ENCODE assay signal across 20 cellular contexts in genomic region chr2:138507267-138507666, GRCh38. TPM values are rescaled to one million over a fixed set of nuclear protein-coding genes. Genes with fewer than 3 reads are reported as not detected.
DNase-seq lines count a peak whose midpoint lies in the region; ATAC-seq and TF ChIP-seq lines count a peak whose summit lies in the region.
"Had no signal": no experiment of that assay in that cellular context is flagged by ENCODE, and none has a peak within 500 bp of the region (broad histone marks: within the 10 kb centered on the region; RNA-seq: fewer than 3 reads in every experiment).

No MANE protein-coding gene starts in this region.

- no peaks in the 10 kb centered on the region for H3K27me3 Mint-ChIP-seq in stimulated activated naive B cell treated with anti-CD40 and anti-IgM and Interleukin-4, amounts not matched to agents 10 μg/mL and 1 μg/mL and 100 μg/mL, for 72 hours
- H3K27me3 Mint-ChIP-seq: activated CD8-positive, alpha-beta T cell treated with anti-CD3 and anti-CD28 coated beads for 36 hours; activated naive CD8-positive, alpha-beta T cell treated with anti-CD3 and anti-CD28 coated beads, Interleukin-2, amount 10 ng/mL, durations not matched to agents 7 days and 5 days; IgD-negative memory B cell had no signal

- no peaks in the 10 kb centered on the region for H3K36me3 ChIP-seq in PC-3 (ENCODE audit: low read depth, low read length)
- no peaks in the 10 kb centered on the region for H3K36me3 ChIP-seq in neutrophil
- no peaks in the 10 kb centered on the region for H3K36me3 ChIP-seq in esophagus muscularis mucosa
- H3K36me3 ChIP-seq: WERI-Rb-1 had no signal

- ATAC-seq in PC-3 (peak; percentile 54), HG03565 (IDR thresholded peaks at IDR 0.05; ENCODE audit: unreplicated experiment) (no peak)
- no peak for ATAC-seq in stimulated activated naive B cell treated with anti-CD40 and anti-IgM and Interleukin-4, amounts not matched to agents 10 μg/mL and 1 μg/mL and 100 μg/mL, for 72 hours (replicated peaks)
- ATAC-seq: activated CD8-positive, alpha-beta T cell treated with anti-CD3 and anti-CD28 coated beads for 36 hours; right cardiac atrium had no signal

- no peak overlapping the region for H3K27ac Mint-ChIP-seq in stimulated activated naive B cell treated with anti-CD40 and anti-IgM and Interleukin-4, amounts not matched to agents 10 μg/mL and 1 μg/mL and 100 μg/mL, for 72 hours
- H3K27ac Mint-ChIP-seq: activated CD8-positive, alpha-beta T cell treated with anti-CD3 and anti-CD28 coated beads for 36 hours; activated naive CD8-positive, alpha-beta T cell treated with anti-CD3 and anti-CD28 coated beads, Interleukin-2, amount 10 ng/mL, durations not matched to agents 7 days and 5 days had no signal

- no peaks in the 10 kb centered on the region for H3K9me2 ChIP-seq in PC-3 (replicated peaks; ENCODE audit: low read length)

- peaks cover 4 to 5% of the 10 kb centered on the region in 2 donors for H3K9me3 Mint-ChIP-seq in stimulated activated naive B cell treated with anti-CD40 and anti-IgM and Interleukin-4, amounts not matched to agents 10 μg/mL and 1 μg/mL and 100 μg/mL, for 72 hours

- H3K9ac ChIP-seq in PC-3 (ENCODE audit: low read length) = no peak overlapping the region

- H3K27me3 ChIP-seq in PC-3 (ENCODE audit: low read length) (no peaks in the 10 kb centered on the region), neutrophil (no peaks in the 10 kb centered on the region), esophagus muscularis mucosa (no peaks in the 10 kb centered on the region)

- TF ChIP-seq CTCF in PC-3 (conservative IDR thresholded peaks at IDR 0.05; ENCODE audit: low read depth, low read length) (no peak), neutrophil (IDR thresholded peaks at IDR 0.05) (no peak), esophagus muscularis mucosa (IDR thresholded peaks at IDR 0.05) (no peak)

- no peak overlapping the region for H2AFZ ChIP-seq in PC-3 (ENCODE audit: low read length)

- BruUV-seq in PC-3 (replicated peaks; lab: Mats Ljungman, UMichigan) = no TSS peak

- no peak overlapping the region for H3K4me3 Mint-ChIP-seq in stimulated activated naive B cell treated with anti-CD40 and anti-IgM and Interleukin-4, amounts not matched to agents 10 μg/mL and 1 μg/mL and 100 μg/mL, for 72 hours
- H3K4me3 Mint-ChIP-seq: activated CD8-positive, alpha-beta T cell treated with anti-CD3 and anti-CD28 coated beads for 36 hours; activated naive CD8-positive, alpha-beta T cell treated with anti-CD3 and anti-CD28 coated beads, Interleukin-2, amount 10 ng/mL, durations not matched to agents 7 days and 5 days; mesothelial cell of epicardium had no signal

- H3K36me3 Mint-ChIP-seq in stimulated activated naive B cell treated with anti-CD40 and anti-IgM and Interleukin-4, amounts not matched to agents 10 μg/mL and 1 μg/mL and 100 μg/mL, for 72 hours = peaks cover 19 to 20% of the 10 kb centered on the region in 2 donors

- H3K4me1 Mint-ChIP-seq in stimulated activated naive B cell treated with anti-CD40 and anti-IgM and Interleukin-4, amounts not matched to agents 10 μg/mL and 1 μg/mL and 100 μg/mL, for 72 hours = peaks cover 27 to 52% of the 10 kb centered on the region in 2 donors

- intact Hi-C loops in PC-3 (cut with micrococcal nuclease) (loop anchor here (10.0 kb wide), 2 partner anchors 542 to 592 kb away; partner anchors contain the start of gene HNMT), esophagus muscularis mucosa (cut with DNase I) (no loop called here)

- no peak for TF ChIP-seq EP300 in esophagus muscularis mucosa (IDR thresholded peaks at IDR 0.05)

- H4K20me1 ChIP-seq in PC-3 (ENCODE audit: low read length) = peaks cover 13% of the 10 kb centered on the region; the same call in 1 of the 2 replicates

- H3K27ac ChIP-seq in PC-3 (ENCODE audit: low read length) (0 out of 2 replicates have a peak overlapping the region, but pooled peaks have one; percentile 12), neutrophil (peak overlapping the region; percentile 96), esophagus muscularis mucosa (replicated peaks in 1 of 4) (no peak overlapping the region)
- H3K27ac ChIP-seq: WERI-Rb-1 had no signal

- peaks cover 45% of the 10 kb centered on the region for H3K4me1 ChIP-seq in PC-3 (ENCODE audit: insufficient read depth, low read length)
- H3K4me1 ChIP-seq in neutrophil (ENCODE audit: control insufficient read depth in 1 of 2, insufficient read depth in 1 of 2, low read depth in 1 of 2, low read length in 1 of 2) = peaks cover 47 to 64% of the 10 kb centered on the region in 2 experiments
- peaks cover 32 to 56% (median 51%) of the 10 kb centered on the region in 4 donors for H3K4me1 ChIP-seq in esophagus muscularis mucosa

- peak overlapping the region; percentile 3; the same call in 1 of the 2 replicates for H3K4me3 ChIP-seq in PC-3 (ENCODE audit: low read length)
- H3K4me3 ChIP-seq in neutrophil (ENCODE audit: low read depth in 1 of 2, low read length in 1 of 2) = no peak overlapping the region
- no peak overlapping the region for H3K4me3 ChIP-seq in esophagus muscularis mucosa

- POLR2A ChIA-PET in PC-3 (lab: Charles Lee; ENCODE audit: unreplicated experiment) = no interaction called here

- H3K4me2 ChIP-seq in PC-3 (ENCODE audit: low read length) = peak overlapping the region; percentile 48

- no peaks in the 10 kb centered on the region for H3F3A ChIP-seq in PC-3 (ENCODE audit: low read length, unreplicated experiment)

- 81% methylated on average over 4 of the region's 4 CpGs for WGBS in esophagus muscularis mucosa

- H3K9me3 ChIP-seq in PC-3 (ENCODE audit: low read length) (no peaks in the 10 kb centered on the region), neutrophil (no peaks in the 10 kb centered on the region), esophagus muscularis mucosa (no peaks in the 10 kb centered on the region)

- peak; percentile 29 for DNase-seq in DMS53 treated with DMSO at 0.1 percent for 48 hours (lab: John Stamatoyannopoulos, UW; ENCODE audit: unreplicated experiment)
- DNase-seq in NCI-H2081 (lab: John Stamatoyannopoulos, UW) = peak; percentile 22 to 79
- DNase-seq in PC-3 = peak; percentile 79
- DNase-seq in esophagus muscularis mucosa (ENCODE audit: extremely low spot score) = no peak
- no peak for DNase-seq in stimulated activated naive B cell treated with anti-CD40 and anti-IgM and Interleukin-4, amounts not matched to agents 10 μg/mL and 1 μg/mL and 100 μg/mL, for 72 hours
- DNase-seq in NAMALWA (ENCODE audit: low spot score) = no peak
- DNase-seq: activated CD8-positive, alpha-beta T cell treated with anti-CD3 and anti-CD28 coated beads for 36 hours; activated naive CD8-positive, alpha-beta T cell treated with anti-CD3 and anti-CD28 coated beads, Interleukin-2, amount 10 ng/mL, durations not matched to agents 7 days and 5 days; activated T-cell treated with anti-CD3 and anti-CD28 coated beads, Interleukin-2, amount 50 U/mL, for 48 hours; DMS 273 treated with DMSO at 0.1 percent for 48 hours; NK-92 treated with Interleukin-12 subunit alpha and Interleukin-12 subunit beta, amount 100 ng/mL, for 24 hours; nucleus accumbens; right cardiac atrium; substantia nigra; T-helper 1 cell; WERI-Rb-1 had no signal

- CTCF ChIA-PET in PC-3 (lab: Charles Lee) = interaction anchor here (0.5 kb wide), 1 partner anchor 256 kb away, joined by 3 read pairs; no protein-coding TSS in a partner anchor

- TF ChIP-seq POLR2A in esophagus muscularis mucosa (IDR thresholded peaks at IDR 0.05; ENCODE audit: low read depth) = no peak

- peaks cover 98% of the 10 kb centered on the region for H3K79me2 ChIP-seq in PC-3 (ENCODE audit: low read length)

RNA-seq across cellular contexts. Expression of gene SPOPL, which starts 5.7 kb away (rescaled TPM):
- 9.3 and 10.2 TPM in 2 replicates for total RNA-seq in PC-3 (2014; rRNA removed)
- total RNA-seq in esophagus muscularis mucosa = 10 to 100 TPM; 30.5 to 49.0 (median 43.6) TPM

Comparison
In these comparisons a context has a peak if more than half of its experiments do, and no peak if none do; other contexts are left out.
1. DNase-seq: peak in DMS53 treated with DMSO at 0.1 percent for 48 hours (single experiment), NCI-H2081 (2 of 2) and PC-3 (single experiment); none in esophagus muscularis mucosa (single experiment), stimulated activated naive B cell treated with anti-CD40 and anti-IgM and Interleukin-4, amounts not matched to agents 10 μg/mL and 1 μg/mL and 100 μg/mL, for 72 hours (single experiment) and NAMALWA (single experiment).
2. H3K27ac ChIP-seq: peak in PC-3 (single experiment) and neutrophil (single experiment); none in esophagus muscularis mucosa (0 of 4).